In genomic region chr18:62610509-62611394, GRCh38 we compare ENCODE assay signal across 10 cellular contexts.
DNase-seq lines count a peak whose midpoint lies in the region; ATAC-seq and TF ChIP-seq lines count a peak whose summit lies in the region.
"Had no signal": no experiment of that assay in that cellular context is flagged by ENCODE, and none has a peak within 500 bp of the region (broad histone marks: within the 10 kb centered on the region; RNA-seq: fewer than 3 reads in every experiment).

No MANE protein-coding gene starts in this region.

- no peaks in the 10 kb centered on the region for H3K36me3 Mint-ChIP-seq in GM23338 (ENCODE audit: low read depth)

- H3K4me3 ChIP-seq in GM23338 (peak overlapping the region; percentile 36), WERI-Rb-1 (ENCODE audit: low read depth, low read length) (peak overlapping the region; percentile 53), iPS-15b (ENCODE audit: low read depth, low read length) (peak overlapping the region; percentile 5), psoas muscle (peak overlapping the region; percentile 46), thyroid gland (replicated peaks in 1 of 3) (no peak overlapping the region)

- H3K27ac ChIP-seq in GM23338 (ENCODE audit: low read depth) (no peak overlapping the region), WERI-Rb-1 (peak overlapping the region; percentile 60), psoas muscle (no peak overlapping the region), thyroid gland (no peak overlapping the region)

- H3K27me3 ChIP-seq in GM23338 (ENCODE audit: insufficient read depth), result no peaks in the 10 kb centered on the region
- no peaks in the 10 kb centered on the region for H3K27me3 ChIP-seq in WERI-Rb-1 (ENCODE audit: insufficient read depth, low read depth, severe bottlenecking)
- peaks cover 4% of the 10 kb centered on the region for H3K27me3 ChIP-seq in iPS-15b (ENCODE audit: control insufficient read depth, insufficient read depth, low read length)
- peaks cover 0 to 17% (median 2%) of the 10 kb centered on the region in 3 donors for H3K27me3 ChIP-seq in psoas muscle (ENCODE audit: insufficient read depth in 3 of 3, low read length in 2 of 3)
- H3K27me3 ChIP-seq in thyroid gland, result no peaks in the 10 kb centered on the region

- TF ChIP-seq CTCF in GM23338 (conservative IDR thresholded peaks at IDR 0.05; ENCODE audit: low read depth in 2 of 2) (no peak), WERI-Rb-1 (IDR thresholded peaks at IDR 0.05; ENCODE audit: low read depth, low read length) (no peak), psoas muscle (IDR thresholded peaks at IDR 0.05) (no peak), thyroid gland (IDR thresholded peaks at IDR 0.05) (no peak)

- 0 out of 2 replicates have a peak, but pooled peaks cover 6% of the 10 kb centered on the region for H3F3A ChIP-seq in GM23338 (replicated peaks; ENCODE audit: low read depth)

- H3K27me3 Mint-ChIP-seq in GM23338 (ENCODE audit: insufficient read depth, low read depth, poor library complexity), result peaks cover 14% of the 10 kb centered on the region

- H3K27ac Mint-ChIP-seq in GM23338, result no peak overlapping the region
- H3K27ac Mint-ChIP-seq: activated CD4-positive, alpha-beta T cell treated with anti-CD3 and anti-CD28 coated beads, Interleukin-2, amount 10 ng/mL, durations not matched to agents 7 days and 5 days had no signal

- H3K36me3 ChIP-seq in GM23338 (ENCODE audit: insufficient read depth) (no peaks in the 10 kb centered on the region), WERI-Rb-1 (no peaks in the 10 kb centered on the region), iPS-15b (ENCODE audit: control insufficient read depth, insufficient read depth, low read length) (no peaks in the 10 kb centered on the region), psoas muscle (ENCODE audit: insufficient read depth in 1 of 2, low read depth in 1 of 2) (no peaks in the 10 kb centered on the region), thyroid gland (no peaks in the 10 kb centered on the region)

- no peaks in the 10 kb centered on the region for H3K79me2 ChIP-seq in GM23338 (replicated peaks; ENCODE audit: insufficient read depth)

- ATAC-seq in GM23338, result peak; percentile 84
- ATAC-seq in psoas muscle, result peak in 3 of 4 donors; percentile 10 to 45 (median 37)
- no peak for ATAC-seq in GM18858 (IDR thresholded peaks at IDR 0.05; ENCODE audit: unreplicated experiment)

- H3K4me2 ChIP-seq in GM23338, result peak overlapping the region; percentile 50

- in situ Hi-C loops in G401 (cut with HindIII; ENCODE audit: low sequenced_read_pairs), result no loop called here

- H3K4me3 Mint-ChIP-seq in GM23338, result peak overlapping the region; percentile 22
- H3K4me3 Mint-ChIP-seq: activated CD4-positive, alpha-beta T cell treated with anti-CD3 and anti-CD28 coated beads, Interleukin-2, amount 10 ng/mL, durations not matched to agents 7 days and 5 days had no signal

- DNase-seq in GM23338 (ENCODE audit: low spot score) (peak; percentile 57), WERI-Rb-1 (peak; percentile 78), psoas muscle (no peak), G401 (ENCODE audit: low spot score) (no peak), HCEC 1CT (no peak), thyroid gland (no peak)
- DNase-seq: activated CD4-positive, alpha-beta T cell treated with anti-CD3 and anti-CD28 coated beads, Interleukin-2, amount 10 ng/mL, durations not matched to agents 7 days and 5 days; KBM-7 had no signal

- no peak for TF ChIP-seq POLR2A in thyroid gland (IDR thresholded peaks at IDR 0.05)

- H2AFZ ChIP-seq in GM23338, result peak overlapping the region; percentile 99

- H3K9me3 Mint-ChIP-seq in GM23338, result no peaks in the 10 kb centered on the region
- H3K9me3 Mint-ChIP-seq: activated CD4-positive, alpha-beta T cell treated with anti-CD3 and anti-CD28 coated beads, Interleukin-2, amount 10 ng/mL, durations not matched to agents 7 days and 5 days had no signal

- intact Hi-C loops in psoas muscle (cut with DNase I) (no loop called here), thyroid gland (cut with DNase I) (no loop called here)

- H3K9me3 ChIP-seq in WERI-Rb-1 (ENCODE audit: severe bottlenecking) (peaks cover 5% of the 10 kb centered on the region), iPS-15b (ENCODE audit: control insufficient read depth, insufficient read depth, low read length) (no peaks in the 10 kb centered on the region), psoas muscle (no peaks in the 10 kb centered on the region), thyroid gland (no peaks in the 10 kb centered on the region)

- H3K4me1 Mint-ChIP-seq in GM23338, result peaks cover 32% of the 10 kb centered on the region
- H3K4me1 Mint-ChIP-seq: activated CD4-positive, alpha-beta T cell treated with anti-CD3 and anti-CD28 coated beads, Interleukin-2, amount 10 ng/mL, durations not matched to agents 7 days and 5 days had no signal

- H4K20me1 ChIP-seq in GM23338 (replicated peaks; ENCODE audit: insufficient read depth), result no peaks in the 10 kb centered on the region

- H3K4me1 ChIP-seq in GM23338 (ENCODE audit: insufficient read depth) (peaks cover 14% of the 10 kb centered on the region), iPS-15b (ENCODE audit: control insufficient read depth, insufficient read depth, low read length) (peaks cover 13% of the 10 kb centered on the region), psoas muscle (peaks cover 5% of the 10 kb centered on the region), thyroid gland (no peaks in the 10 kb centered on the region)

- peak overlapping the region; percentile 12 for H3K9ac ChIP-seq in iPS-15b (ENCODE audit: low read depth, low read length)

- 18 to 31% (median 23%) methylated on average over 23 of the region's 23 CpGs for WGBS in psoas muscle, 3 donors
- 47 to 60% methylated on average over 20 to 23 of the region's 23 CpGs for WGBS in thyroid gland, 2 donors

- no peaks in the 10 kb centered on the region for H3K9me2 ChIP-seq in GM23338 (ENCODE audit: insufficient read depth)

TF ChIP-seq in GM23338, 12 proteins besides CTCF, POLR2A, EP300 and RAD21:
- no peak for TF ChIP-seq ZNF331 (CRISPR knock-in tag; IDR thresholded peaks at IDR 0.05; ENCODE audit: low read depth)
- no peak for TF ChIP-seq STAT1 (IDR thresholded peaks at IDR 0.05; ENCODE audit: unreplicated experiment)
- TF ChIP-seq EZH2phosphoT487 (IDR thresholded peaks at IDR 0.05; ENCODE audit: unreplicated experiment), result no peak
- TF ChIP-seq, protein P1, sequence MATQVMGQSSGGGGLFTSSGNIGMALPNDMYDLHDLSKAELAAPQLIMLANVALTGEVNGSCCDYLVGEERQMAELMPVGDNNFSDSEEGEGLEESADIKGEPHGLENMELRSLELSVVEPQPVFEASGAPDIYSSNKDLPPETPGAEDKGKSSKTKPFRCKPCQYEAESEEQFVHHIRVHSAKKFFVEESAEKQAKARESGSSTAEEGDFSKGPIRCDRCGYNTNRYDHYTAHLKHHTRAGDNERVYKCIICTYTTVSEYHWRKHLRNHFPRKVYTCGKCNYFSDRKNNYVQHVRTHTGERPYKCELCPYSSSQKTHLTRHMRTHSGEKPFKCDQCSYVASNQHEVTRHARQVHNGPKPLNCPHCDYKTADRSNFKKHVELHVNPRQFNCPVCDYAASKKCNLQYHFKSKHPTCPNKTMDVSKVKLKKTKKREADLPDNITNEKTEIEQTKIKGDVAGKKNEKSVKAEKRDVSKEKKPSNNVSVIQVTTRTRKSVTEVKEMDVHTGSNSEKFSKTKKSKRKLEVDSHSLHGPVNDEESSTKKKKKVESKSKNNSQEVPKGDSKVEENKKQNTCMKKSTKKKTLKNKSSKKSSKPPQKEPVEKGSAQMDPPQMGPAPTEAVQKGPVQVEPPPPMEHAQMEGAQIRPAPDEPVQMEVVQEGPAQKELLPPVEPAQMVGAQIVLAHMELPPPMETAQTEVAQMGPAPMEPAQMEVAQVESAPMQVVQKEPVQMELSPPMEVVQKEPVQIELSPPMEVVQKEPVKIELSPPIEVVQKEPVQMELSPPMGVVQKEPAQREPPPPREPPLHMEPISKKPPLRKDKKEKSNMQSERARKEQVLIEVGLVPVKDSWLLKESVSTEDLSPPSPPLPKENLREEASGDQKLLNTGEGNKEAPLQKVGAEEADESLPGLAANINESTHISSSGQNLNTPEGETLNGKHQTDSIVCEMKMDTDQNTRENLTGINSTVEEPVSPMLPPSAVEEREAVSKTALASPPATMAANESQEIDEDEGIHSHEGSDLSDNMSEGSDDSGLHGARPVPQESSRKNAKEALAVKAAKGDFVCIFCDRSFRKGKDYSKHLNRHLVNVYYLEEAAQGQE (IDR thresholded peaks at IDR 0.05; ENCODE audit: unreplicated experiment), result no peak
- no peak for TF ChIP-seq CREB1 (CRISPR knock-in tag; IDR thresholded peaks at IDR 0.05; ENCODE audit: low read depth)
- TF ChIP-seq JUNB (IDR thresholded peaks at IDR 0.05; ENCODE audit: unreplicated experiment), result no peak

Comparison
In these comparisons a context has a peak if more than half of its experiments do, and no peak if none do; other contexts are left out.
1. DNase-seq: peak in GM23338 (single experiment) and WERI-Rb-1 (single experiment); none in psoas muscle (0 of 2), G401 (single experiment), HCEC 1CT (single experiment) and thyroid gland (0 of 2).
2. H3K4me3 ChIP-seq: peak in GM23338 (single experiment), WERI-Rb-1 (single experiment), iPS-15b (single experiment) and psoas muscle (single experiment); none in thyroid gland (0 of 3).